2 cellular contexts compared by ENCODE assay signal in genomic region chr16:22366889-22367288, GRCh38.
TF ChIP-seq lines count a peak whose summit lies in the region.

No MANE protein-coding gene starts in this region.

TF ChIP-seq in IMR-90, 13 proteins besides CTCF, POLR2A, EP300 and RAD21:
- TF ChIP-seq ELK1 (IDR thresholded peaks at IDR 0.05; ENCODE audit: borderline replicate concordance, low read depth, low read length) = no peak
- no peak for TF ChIP-seq USF2 (IDR thresholded peaks at IDR 0.05; ENCODE audit: low read depth, low read length)
- no peak for TF ChIP-seq RFX5 (IDR thresholded peaks at IDR 0.05; ENCODE audit: low read depth, low read length)
- TF ChIP-seq MAZ (IDR thresholded peaks at IDR 0.05; ENCODE audit: borderline replicate concordance, low read depth, low read length) = no peak
- no peak for TF ChIP-seq FOS (IDR thresholded peaks at IDR 0.05; ENCODE audit: low read depth, low read length)

TF ChIP-seq in HEK293T, 16 proteins besides CTCF, POLR2A, EP300 and RAD21 (continued from another document):
- TF ChIP-seq PKNOX1 (IDR thresholded peaks at IDR 0.05) = no peak
